ENCODE assay signal across 8 cellular contexts in the genomic region with DNA sequence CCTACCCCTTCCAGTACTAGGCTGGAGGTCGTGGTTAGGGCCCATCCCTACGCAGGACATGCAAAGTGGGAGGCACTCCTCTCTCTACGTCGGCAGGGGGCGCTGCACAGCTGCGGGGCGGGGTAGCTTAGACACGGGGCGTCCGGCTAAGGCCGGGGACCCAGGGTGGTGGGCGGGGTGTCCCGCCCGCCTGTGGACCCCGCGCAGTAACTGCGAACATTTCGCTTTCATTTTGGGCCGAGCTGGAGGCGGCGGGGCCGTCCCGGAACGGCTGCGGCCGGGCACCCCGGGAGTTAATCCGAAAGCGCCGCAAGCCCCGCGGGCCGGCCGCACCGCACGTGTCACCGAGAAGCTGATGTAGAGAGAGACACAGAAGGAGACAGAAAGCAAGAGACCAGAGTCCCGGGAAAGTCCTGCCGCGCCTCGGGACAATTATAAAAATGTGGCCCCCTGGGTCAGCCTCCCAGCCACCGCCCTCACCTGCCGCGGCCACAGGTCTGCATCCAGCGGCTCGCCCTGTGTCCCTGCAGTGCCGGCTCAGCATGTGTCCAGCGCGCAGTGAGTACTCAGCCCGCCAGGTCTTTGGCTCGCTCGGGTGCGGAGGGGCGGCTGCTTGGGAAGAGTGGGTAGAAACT. TPM values are rescaled to one million over a fixed set of nuclear protein-coding genes. Genes with fewer than 3 reads are reported as not detected.
DNase-seq lines count a peak whose midpoint lies in the region; ATAC-seq, FAIRE-seq and TF ChIP-seq lines count a peak whose summit lies in the region.

IL12A (plus strand) TSS at position 219 of the 635 bp plus-strand sequence.

- intact Hi-C loops in Right ventricle myocardium superior (cut with DNase I), result no loop called here

- TF ChIP-seq EP300 in upper lobe of left lung (IDR thresholded peaks at IDR 0.05), result no peak

- DNase-seq in DMS79 (lab: John Stamatoyannopoulos, UW) (peak; percentile 26), HTR-8/SVneo (ENCODE audit: insufficient read length, low spot score) (peak; percentile 89), SJSA1 (ENCODE audit: low read depth in 1 of 2, low spot score in 2 of 2) (peak; percentile 63 to 73), Right ventricle myocardium superior (peak; percentile 86), pons (ENCODE audit: low spot score) (peak; percentile 74), upper lobe of left lung (peak; percentile 72 to 95)
- DNase-seq in activated naive CD4-positive, alpha-beta T cell treated with anti-CD3 and anti-CD28 coated beads, Interleukin-2, amount 50 U/mL, for 16 hours, result peak; percentile 77

- no peaks in the 10 kb centered on the region for H3K9me3 ChIP-seq in SJSA1 (replicated peaks)
- H3K9me3 ChIP-seq in upper lobe of left lung, result no peaks in the 10 kb centered on the region

- TF ChIP-seq CTCF in upper lobe of left lung (IDR thresholded peaks at IDR 0.05), result peak; percentile 81 to 92 (median 90)

- H3K4me1 ChIP-seq in SJSA1 (replicated peaks) (peaks cover 18% of the 10 kb centered on the region), upper lobe of left lung (peaks cover 10 to 12% (median 11%) of the 10 kb centered on the region in 4 donors)

- no peak within 1 kb of the TSS for H3K27ac ChIP-seq in SJSA1
- H3K27ac ChIP-seq in upper lobe of left lung, result peak within 1 kb of the TSS; percentile 16 to 64 (median 45)

- FAIRE-seq in HTR-8/SVneo (lab: Jason Lieb, UNC), result peak; percentile 94

- H3K4me3 ChIP-seq in SJSA1 (peak within 1 kb of the TSS; percentile 57), upper lobe of left lung (peak within 1 kb of the TSS; percentile 37 to 77 (median 68))

- 1% methylated on average over 27 to 52 of the region's 54 CpGs for WGBS in upper lobe of left lung, 2 donors

- H3K27me3 ChIP-seq in SJSA1 (replicated peaks), result no peaks in the 10 kb centered on the region
- H3K27me3 ChIP-seq in upper lobe of left lung, result no peaks in the 10 kb centered on the region

- peak; percentile 94 for ATAC-seq in GM21390 (IDR thresholded peaks at IDR 0.05; ENCODE audit: unreplicated experiment)
- peak; percentile 99 for ATAC-seq in Right ventricle myocardium superior (ENCODE audit: poor library complexity)
- peak; percentile 93 to 97 for ATAC-seq in upper lobe of left lung (ENCODE audit: low FRiP score in 2 of 2)

- TF ChIP-seq POLR2A in upper lobe of left lung (IDR thresholded peaks at IDR 0.05), result peak in 1 of 4 donors; percentile 23

- H3K36me3 ChIP-seq in SJSA1 (no peaks in the 10 kb centered on the region), upper lobe of left lung (no peaks in the 10 kb centered on the region)

RNA-seq across cellular contexts. Expression of gene IL12A, which starts in this region (rescaled TPM):
- total RNA-seq in SJSA1 (2014; rRNA removed; shearing (Covaris generic)), result 0.09 and 5.5 TPM in 2 replicates
- total RNA-seq in Right ventricle myocardium superior (0.91 TPM), upper lobe of left lung (1 to 10 TPM in 3 of 6 donors, under 1 TPM in 2, not detected in 1; 0.52 to 7.3 (median 1.2) TPM)

Comparison
In these comparisons a context has a peak if more than half of its experiments do, and no peak if none do; other contexts are left out.
1. Peak in DNase-seq and ATAC-seq in Right ventricle myocardium superior; RNA of the gene not detected or under 1 TPM.
2. DNase-seq: peak in every context shown above with its lines; median percentile 89 in HTR-8/SVneo; 86 in Right ventricle myocardium superior; 84 in upper lobe of left lung; 77 in activated naive CD4-positive, alpha-beta T cell treated with anti-CD3 and anti-CD28 coated beads, Interleukin-2, amount 50 U/mL, for 16 hours; 74 in pons; 68 in SJSA1; 26 in DMS79.